20 cellular contexts compared by ENCODE assay signal in the genomic region with DNA sequence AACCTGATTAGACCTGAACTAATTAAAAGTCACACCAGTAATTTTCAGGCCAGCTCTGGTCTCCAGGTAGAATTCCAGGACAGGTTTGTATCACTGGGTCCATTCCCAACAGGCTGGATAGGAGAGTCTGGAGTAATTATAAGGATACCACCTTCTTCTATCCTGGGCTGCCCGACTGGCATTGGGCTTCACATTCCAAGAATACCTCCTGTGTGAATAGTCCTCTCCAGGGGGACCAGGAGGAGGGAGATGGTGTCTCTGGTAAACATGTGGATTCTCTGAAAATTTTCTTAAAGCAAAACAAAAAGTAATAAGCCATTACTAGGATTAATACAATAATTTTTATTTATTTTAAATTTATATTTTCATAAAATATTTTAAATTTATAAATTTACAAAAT. TPM values are rescaled to one million over a fixed set of nuclear protein-coding genes. Genes with fewer than 3 reads are reported as not detected.
"Had no signal": no experiment of that assay in that cellular context is flagged by ENCODE, and none has a peak within 500 bp of the region (broad histone marks: within the 10 kb centered on the region; RNA-seq: fewer than 3 reads in every experiment).

No MANE protein-coding gene starts in this region.

- H3K9me3 ChIP-seq: adrenal gland, colonic mucosa, left ventricle myocardium inferior, mucosa of descending colon, neutrophil, thoracic aorta had no signal

- DNase-seq: activated CD4-positive, alpha-beta memory T cell treated with anti-CD3 and anti-CD28 coated beads for 36 hours; activated CD8-positive, alpha-beta memory T cell treated with anti-CD3 and anti-CD28 coated beads, Interleukin-2, amount 10 ng/mL, durations not matched to agents 7 days and 5 days; activated effector memory CD4-positive, alpha-beta T cell treated with Interleukin-2 at 50 U/mL for 16 hours; activated naive CD4-positive, alpha-beta T cell treated with anti-CD3 and anti-CD28 coated beads, Interleukin-2, amount 50 U/mL, for 16 hours; activated T-cell treated with anti-CD3 and anti-CD28 coated beads, Interleukin-2, amount 50 U/mL, for 24 hours; adrenal gland; colonic mucosa; left ventricle myocardium inferior; mucosa of descending colon; naive thymus-derived CD8-positive, alpha-beta T cell; retina had no signal

- H3K27me3 ChIP-seq: adrenal gland, colonic mucosa, hepatocyte, neutrophil had no signal

- H3K4me3 ChIP-seq: adrenal gland, colonic mucosa, hepatocyte, left ventricle myocardium inferior, mucosa of descending colon, thoracic aorta had no signal

- H3K4me1 ChIP-seq: colonic mucosa had no signal

- H3K27ac ChIP-seq: adrenal gland, colonic mucosa, hepatocyte, left ventricle myocardium inferior, neutrophil, parathyroid adenoma, thoracic aorta had no signal

- ATAC-seq: activated CD8-positive, alpha-beta memory T cell treated with anti-CD3 and anti-CD28 coated beads, Interleukin-2, amount 10 ng/mL, durations not matched to agents 7 days and 5 days; esophagus mucosa; mucosa of descending colon; naive thymus-derived CD8-positive, alpha-beta T cell; stimulated activated effector memory CD8-positive, alpha-beta T cell treated with anti-CD3 and anti-CD28 coated beads, Interleukin-12 subunit alpha, Interleukin-12 subunit beta, amount 100 ng/mL, for 72 hours had no signal

RNA-seq across cellular contexts. Expression of a gene that starts 21.4 kb away (rescaled TPM):
- total RNA-seq: activated CD4-positive, alpha-beta memory T cell treated with anti-CD3 and anti-CD28 coated beads for 36 hours; activated CD8-positive, alpha-beta memory T cell treated with anti-CD3 and anti-CD28 coated beads, Interleukin-2, amount 10 ng/mL, durations not matched to agents 7 days and 5 days; adrenal gland; cardiac septum; colonic mucosa; esophagus mucosa; hepatocyte; left ventricle myocardium inferior; mucosa of descending colon; naive thymus-derived CD8-positive, alpha-beta T cell; T-helper 2 cell treated with Interferon-gamma antibody and Interleukin-4, amounts not matched to agents 100 ng/mL and 5 ng/mL, for 36 hours; thoracic aorta; urinary bladder had no signal
